1 cellular context compared by ENCODE assay signal in the genomic region with DNA sequence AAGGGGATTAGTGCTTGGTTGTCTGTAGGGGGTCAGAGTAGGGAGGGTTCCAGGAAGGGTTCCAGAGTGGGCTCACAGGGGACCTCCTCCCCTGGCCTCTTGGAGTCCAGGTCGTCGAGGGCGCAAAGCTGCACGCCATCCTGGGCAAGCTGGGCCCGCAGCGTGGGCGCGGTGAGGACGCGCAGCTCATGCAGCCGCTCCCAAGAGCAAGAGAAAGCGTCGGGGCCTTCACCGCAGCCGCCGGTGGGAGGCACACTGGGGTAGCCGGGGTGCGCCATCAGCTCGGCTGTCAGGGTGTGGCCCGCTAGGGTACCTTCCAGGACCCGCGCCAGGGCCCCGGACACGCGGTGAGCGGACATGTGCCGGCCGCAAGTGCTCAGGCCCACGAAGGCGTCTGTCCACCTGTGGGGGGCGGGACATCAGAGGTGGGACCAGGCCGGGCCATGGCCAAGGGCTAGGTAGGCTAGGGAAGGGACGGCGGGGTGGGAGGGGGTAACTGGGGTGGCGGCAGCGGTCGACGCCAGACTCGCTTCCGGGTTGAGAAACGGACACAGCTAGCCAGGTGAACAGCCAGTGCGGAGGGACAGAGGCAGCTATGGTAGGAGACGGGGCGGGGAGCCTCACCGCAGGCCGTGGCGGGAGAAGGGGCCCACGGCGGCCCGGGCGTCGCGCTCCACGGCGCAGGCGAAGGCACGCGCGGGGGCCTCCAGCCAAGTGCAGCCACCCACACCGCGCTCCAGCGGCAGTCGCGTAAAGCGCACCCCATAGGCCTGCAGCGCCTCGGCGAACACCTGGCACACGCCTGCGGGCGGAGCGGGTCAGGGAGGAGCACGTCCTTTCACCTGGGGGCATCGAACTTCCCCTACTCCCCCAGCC.
TF ChIP-seq lines count a peak whose summit lies in the region.

No MANE protein-coding gene starts in this region.

TF ChIP-seq in GM12878, 131 proteins besides CTCF, POLR2A, EP300 and RAD21:
- TF ChIP-seq HDGF (IDR thresholded peaks at IDR 0.05) (no peak), CHD2 (IDR thresholded peaks at IDR 0.05; ENCODE audit: borderline replicate concordance, low read depth, low read length) (no peak), ZNF217 (IDR thresholded peaks at IDR 0.05) (0 out of 2 replicates have a peak, but pooled peaks have one; percentile 25), NR2F1 (conservative IDR thresholded peaks at IDR 0.05) (0 out of 2 replicates have a peak, but pooled peaks have one; percentile 25), BACH1 (IDR thresholded peaks at IDR 0.05; ENCODE audit: borderline replicate concordance) (peak; percentile 74), TCF7 (IDR thresholded peaks at IDR 0.05; ENCODE audit: borderline replicate concordance) (no peak), LARP7 (IDR thresholded peaks at IDR 0.05) (peak; percentile 70), EGR1 (IDR thresholded peaks at IDR 0.05; ENCODE audit: borderline replicate concordance in 1 of 2, low read depth in 2 of 2, low read length in 2 of 2) (0 out of 3 replicates have a peak, but pooled peaks of 1 of the 2 experiments have one; percentile 27), PAX5 (IDR thresholded peaks at IDR 0.05; ENCODE audit: borderline replicate concordance, low read depth, low read length) (0 out of 2 replicates have a peak, but pooled peaks have one; percentile 4), RCOR1 (conservative IDR thresholded peaks at IDR 0.05; ENCODE audit: low read depth, low read length) (no peak), PML (IDR thresholded peaks at IDR 0.05; ENCODE audit: low read length) (no peak), MEF2B (IDR thresholded peaks at IDR 0.05; ENCODE audit: partially characterized antibody, poor library complexity, severe bottlenecking) (no peak)
- TF ChIP-seq, protein P1, sequence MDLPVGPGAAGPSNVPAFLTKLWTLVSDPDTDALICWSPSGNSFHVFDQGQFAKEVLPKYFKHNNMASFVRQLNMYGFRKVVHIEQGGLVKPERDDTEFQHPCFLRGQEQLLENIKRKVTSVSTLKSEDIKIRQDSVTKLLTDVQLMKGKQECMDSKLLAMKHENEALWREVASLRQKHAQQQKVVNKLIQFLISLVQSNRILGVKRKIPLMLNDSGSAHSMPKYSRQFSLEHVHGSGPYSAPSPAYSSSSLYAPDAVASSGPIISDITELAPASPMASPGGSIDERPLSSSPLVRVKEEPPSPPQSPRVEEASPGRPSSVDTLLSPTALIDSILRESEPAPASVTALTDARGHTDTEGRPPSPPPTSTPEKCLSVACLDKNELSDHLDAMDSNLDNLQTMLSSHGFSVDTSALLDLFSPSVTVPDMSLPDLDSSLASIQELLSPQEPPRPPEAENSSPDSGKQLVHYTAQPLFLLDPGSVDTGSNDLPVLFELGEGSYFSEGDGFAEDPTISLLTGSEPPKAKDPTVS (IDR thresholded peaks at IDR 0.05; ENCODE audit: low read depth, low read length): no peak
- TF ChIP-seq, protein P2, sequence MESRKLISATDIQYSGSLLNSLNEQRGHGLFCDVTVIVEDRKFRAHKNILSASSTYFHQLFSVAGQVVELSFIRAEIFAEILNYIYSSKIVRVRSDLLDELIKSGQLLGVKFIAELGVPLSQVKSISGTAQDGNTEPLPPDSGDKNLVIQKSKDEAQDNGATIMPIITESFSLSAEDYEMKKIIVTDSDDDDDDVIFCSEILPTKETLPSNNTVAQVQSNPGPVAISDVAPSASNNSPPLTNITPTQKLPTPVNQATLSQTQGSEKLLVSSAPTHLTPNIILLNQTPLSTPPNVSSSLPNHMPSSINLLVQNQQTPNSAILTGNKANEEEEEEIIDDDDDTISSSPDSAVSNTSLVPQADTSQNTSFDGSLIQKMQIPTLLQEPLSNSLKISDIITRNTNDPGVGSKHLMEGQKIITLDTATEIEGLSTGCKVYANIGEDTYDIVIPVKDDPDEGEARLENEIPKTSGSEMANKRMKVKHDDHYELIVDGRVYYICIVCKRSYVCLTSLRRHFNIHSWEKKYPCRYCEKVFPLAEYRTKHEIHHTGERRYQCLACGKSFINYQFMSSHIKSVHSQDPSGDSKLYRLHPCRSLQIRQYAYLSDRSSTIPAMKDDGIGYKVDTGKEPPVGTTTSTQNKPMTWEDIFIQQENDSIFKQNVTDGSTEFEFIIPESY (IDR thresholded peaks at IDR 0.05): 0 out of 2 replicates have a peak, but pooled peaks have one; percentile 47
- TF ChIP-seq, protein P3, sequence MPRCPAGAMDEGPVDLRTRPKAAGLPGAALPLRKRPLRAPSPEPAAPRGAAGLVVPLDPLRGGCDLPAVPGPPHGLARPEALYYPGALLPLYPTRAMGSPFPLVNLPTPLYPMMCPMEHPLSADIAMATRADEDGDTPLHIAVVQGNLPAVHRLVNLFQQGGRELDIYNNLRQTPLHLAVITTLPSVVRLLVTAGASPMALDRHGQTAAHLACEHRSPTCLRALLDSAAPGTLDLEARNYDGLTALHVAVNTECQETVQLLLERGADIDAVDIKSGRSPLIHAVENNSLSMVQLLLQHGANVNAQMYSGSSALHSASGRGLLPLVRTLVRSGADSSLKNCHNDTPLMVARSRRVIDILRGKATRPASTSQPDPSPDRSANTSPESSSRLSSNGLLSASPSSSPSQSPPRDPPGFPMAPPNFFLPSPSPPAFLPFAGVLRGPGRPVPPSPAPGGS (IDR thresholded peaks at IDR 0.05; ENCODE audit: borderline replicate concordance, insufficient read depth, low read depth, low read length, poor library complexity, severe bottlenecking): peak; percentile 47
- TF ChIP-seq, protein P4, sequence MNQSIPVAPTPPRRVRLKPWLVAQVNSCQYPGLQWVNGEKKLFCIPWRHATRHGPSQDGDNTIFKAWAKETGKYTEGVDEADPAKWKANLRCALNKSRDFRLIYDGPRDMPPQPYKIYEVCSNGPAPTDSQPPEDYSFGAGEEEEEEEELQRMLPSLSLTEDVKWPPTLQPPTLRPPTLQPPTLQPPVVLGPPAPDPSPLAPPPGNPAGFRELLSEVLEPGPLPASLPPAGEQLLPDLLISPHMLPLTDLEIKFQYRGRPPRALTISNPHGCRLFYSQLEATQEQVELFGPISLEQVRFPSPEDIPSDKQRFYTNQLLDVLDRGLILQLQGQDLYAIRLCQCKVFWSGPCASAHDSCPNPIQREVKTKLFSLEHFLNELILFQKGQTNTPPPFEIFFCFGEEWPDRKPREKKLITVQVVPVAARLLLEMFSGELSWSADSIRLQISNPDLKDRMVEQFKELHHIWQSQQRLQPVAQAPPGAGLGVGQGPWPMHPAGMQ (IDR thresholded peaks at IDR 0.05; ENCODE audit: borderline replicate concordance): no peak
